2 cellular contexts compared by ENCODE assay signal in the genomic region with DNA sequence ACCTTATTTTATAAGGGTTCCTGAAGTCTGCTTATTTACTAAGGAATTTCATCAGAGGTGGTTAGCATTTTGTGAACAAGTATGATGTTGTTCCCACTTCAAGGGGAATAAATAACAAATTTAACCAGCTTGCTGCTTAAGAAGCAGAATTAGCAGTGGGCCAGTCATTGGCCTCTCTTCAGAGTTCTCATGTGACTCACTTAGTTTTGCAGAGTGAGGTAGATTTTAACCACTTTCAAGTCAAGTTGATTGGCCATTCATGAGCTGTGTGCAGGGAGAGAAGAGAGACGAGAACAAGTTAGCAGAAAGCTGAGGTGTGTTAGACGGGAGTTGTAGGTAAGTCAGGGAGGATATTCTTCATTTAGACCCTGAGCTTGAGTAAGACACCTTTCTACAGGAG.
TF ChIP-seq lines count a peak whose summit lies in the region.

No MANE protein-coding gene starts in this region.

TF ChIP-seq in SK-N-SH treated with all-trans-retinoic acid at 6 μM for 48 hours, 23 proteins besides CTCF, POLR2A, EP300 and RAD21 (continued from another document):
- TF ChIP-seq CREB5 (CRISPR knock-in tag; IDR thresholded peaks at IDR 0.05; ENCODE audit: low read depth): no peak

TF ChIP-seq in SK-N-SH, 30 proteins besides CTCF, POLR2A, EP300 and RAD21 (continued from another document):
- TF ChIP-seq USF2 (IDR thresholded peaks at IDR 0.05; ENCODE audit: borderline replicate concordance, low read depth, low read length): no peak
- no peak for TF ChIP-seq EZH2phosphoT487 (IDR thresholded peaks at IDR 0.05; ENCODE audit: borderline replicate concordance, low read depth)
- no peak for TF ChIP-seq SIN3A (IDR thresholded peaks at IDR 0.05; ENCODE audit: borderline replicate concordance, low read depth, low read length)
- TF ChIP-seq TCF12 (IDR thresholded peaks at IDR 0.05): no peak
- TF ChIP-seq, protein P1, sequence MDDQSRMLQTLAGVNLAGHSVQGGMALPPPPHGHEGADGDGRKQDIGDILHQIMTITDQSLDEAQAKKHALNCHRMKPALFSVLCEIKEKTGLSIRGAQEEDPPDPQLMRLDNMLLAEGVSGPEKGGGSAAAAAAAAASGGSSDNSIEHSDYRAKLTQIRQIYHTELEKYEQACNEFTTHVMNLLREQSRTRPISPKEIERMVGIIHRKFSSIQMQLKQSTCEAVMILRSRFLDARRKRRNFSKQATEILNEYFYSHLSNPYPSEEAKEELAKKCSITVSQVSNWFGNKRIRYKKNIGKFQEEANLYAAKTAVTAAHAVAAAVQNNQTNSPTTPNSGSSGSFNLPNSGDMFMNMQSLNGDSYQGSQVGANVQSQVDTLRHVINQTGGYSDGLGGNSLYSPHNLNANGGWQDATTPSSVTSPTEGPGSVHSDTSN (IDR thresholded peaks at IDR 0.05): no peak
